In the genomic region with DNA sequence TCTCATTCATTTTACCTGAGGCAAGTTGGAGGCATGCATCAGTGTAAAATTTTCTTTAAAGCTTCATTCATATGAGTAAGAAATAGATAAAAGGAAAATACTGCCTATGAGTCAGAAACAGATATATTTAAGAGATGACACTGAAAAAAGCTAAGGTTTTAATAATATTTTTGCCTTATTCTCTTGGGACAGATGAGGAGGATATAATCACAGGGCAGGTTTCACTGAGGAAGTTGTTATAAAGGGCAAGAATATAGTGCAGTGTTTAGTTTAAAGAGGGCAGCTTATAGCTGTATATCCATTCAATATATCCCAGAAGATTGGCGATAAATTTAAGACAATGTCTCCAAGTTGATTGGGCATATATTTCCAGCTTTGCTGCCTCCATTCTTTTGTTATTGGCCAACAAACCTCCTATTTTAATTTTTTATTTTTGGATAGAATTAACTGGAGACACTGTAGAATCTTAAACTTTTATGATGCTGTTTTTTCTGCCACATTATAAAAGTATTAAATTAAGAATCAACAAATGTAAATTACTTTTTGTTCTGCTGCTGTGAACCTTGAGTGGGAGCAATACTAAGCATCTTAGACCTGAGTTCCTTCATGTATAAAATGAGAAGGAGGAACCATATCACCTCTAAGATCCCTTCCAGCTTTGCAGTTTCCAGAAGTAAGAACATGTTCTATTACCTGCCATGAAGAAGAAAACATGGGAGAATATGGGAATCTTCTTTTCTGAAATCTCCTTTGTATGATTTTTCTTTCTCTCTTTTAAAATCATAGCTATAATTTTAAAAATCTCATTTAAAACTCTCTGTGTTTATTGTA, we compare ENCODE assay signal across 13 cellular contexts.
DNase-seq lines count a peak whose midpoint lies in the region; ATAC-seq and TF ChIP-seq lines count a peak whose summit lies in the region.
"Had no signal": no experiment of that assay in that cellular context is flagged by ENCODE, and none has a peak within 500 bp of the region (broad histone marks: within the 10 kb centered on the region; RNA-seq: fewer than 3 reads in every experiment).

No MANE protein-coding gene starts in this region.

- no peak for TF ChIP-seq POLR2A in prostate gland (IDR thresholded peaks at IDR 0.05)

- ATAC-seq in GM18508 (IDR thresholded peaks at IDR 0.05; ENCODE audit: insufficient read depth, unreplicated experiment) (peak; percentile 1), GM21367 (IDR thresholded peaks at IDR 0.05; ENCODE audit: unreplicated experiment) (peak; percentile 20), HG02973 (IDR thresholded peaks at IDR 0.05; ENCODE audit: unreplicated experiment) (peak; percentile 14)
- no peak for ATAC-seq in activated naive CD8-positive, alpha-beta T cell treated with anti-CD3 and anti-CD28 coated beads, Interleukin-2, amount 50 U/mL, for 24 hours
- ATAC-seq: right cardiac atrium had no signal

- H3K9me3 ChIP-seq in prostate gland (no peaks in the 10 kb centered on the region), left ventricle myocardium inferior (replicated peaks) (peaks cover 10% of the 10 kb centered on the region)

- WGBS in prostate gland, result 93% methylated on average over 1 of the region's 1 CpG

- peak overlapping the region in 2 of 3 donors; percentile 18 to 65 for H3K27ac Mint-ChIP-seq in IgD-negative memory B cell
- no peak overlapping the region for H3K27ac Mint-ChIP-seq in activated naive CD8-positive, alpha-beta T cell treated with anti-CD3 and anti-CD28 coated beads, Interleukin-2, amount 50 U/mL, for 24 hours
- H3K27ac Mint-ChIP-seq: endodermal cell had no signal

- TF ChIP-seq CTCF in prostate gland (IDR thresholded peaks at IDR 0.05) (no peak), left ventricle myocardium inferior (IDR thresholded peaks at IDR 0.05; ENCODE audit: borderline replicate concordance) (no peak)

- H3K27me3 Mint-ChIP-seq in IgD-negative memory B cell, result no peaks in the 10 kb centered on the region
- no peaks in the 10 kb centered on the region for H3K27me3 Mint-ChIP-seq in activated naive CD8-positive, alpha-beta T cell treated with anti-CD3 and anti-CD28 coated beads, Interleukin-2, amount 50 U/mL, for 24 hours

- H3K27ac ChIP-seq in prostate gland, result no peak overlapping the region
- H3K27ac ChIP-seq in left ventricle myocardium inferior (replicated peaks), result no peak overlapping the region
- H3K27ac ChIP-seq: C4-2B had no signal

- H3K36me3 ChIP-seq in prostate gland (no peaks in the 10 kb centered on the region), left ventricle myocardium inferior (no peaks in the 10 kb centered on the region)

- DNase-seq in activated naive CD8-positive, alpha-beta T cell treated with anti-CD3 and anti-CD28 coated beads, Interleukin-2, amount 50 U/mL, for 24 hours, result no peak
- DNase-seq in CD1c-positive myeloid dendritic cell (ENCODE audit: extremely low spot score) (no peak), prostate gland (ENCODE audit: low spot score) (no peak), left ventricle myocardium inferior (no peak)
- DNase-seq: endodermal cell, hippocampal formation, NCI-H146, right cardiac atrium had no signal

- H3K4me1 Mint-ChIP-seq in IgD-negative memory B cell, result peaks cover 43 to 51% (median 48%) of the 10 kb centered on the region in 3 donors
- peaks cover 20% of the 10 kb centered on the region for H3K4me1 Mint-ChIP-seq in activated naive CD8-positive, alpha-beta T cell treated with anti-CD3 and anti-CD28 coated beads, Interleukin-2, amount 50 U/mL, for 24 hours

- no peaks in the 10 kb centered on the region for H3K9me3 Mint-ChIP-seq in IgD-negative memory B cell
- no peaks in the 10 kb centered on the region for H3K9me3 Mint-ChIP-seq in activated naive CD8-positive, alpha-beta T cell treated with anti-CD3 and anti-CD28 coated beads, Interleukin-2, amount 50 U/mL, for 24 hours
- H3K9me3 Mint-ChIP-seq: endodermal cell had no signal

- H3K4me3 Mint-ChIP-seq in IgD-negative memory B cell, result peak overlapping the region in 2 of 4 donors; percentile 63
- no peak overlapping the region for H3K4me3 Mint-ChIP-seq in activated naive CD8-positive, alpha-beta T cell treated with anti-CD3 and anti-CD28 coated beads, Interleukin-2, amount 50 U/mL, for 24 hours
- H3K4me3 Mint-ChIP-seq: endodermal cell had no signal

- no peaks in the 10 kb centered on the region for H3K27me3 ChIP-seq in prostate gland (replicated peaks; ENCODE audit: insufficient read depth)
- peaks cover 3% of the 10 kb centered on the region for H3K27me3 ChIP-seq in left ventricle myocardium inferior (ENCODE audit: low read depth)

- intact Hi-C loops in prostate gland (cut with DNase I), result no loop called here
- intact Hi-C loops in left ventricle myocardium inferior (cut with micrococcal nuclease), result no loop called here

- H3K4me1 ChIP-seq in prostate gland (replicated peaks) (no peaks in the 10 kb centered on the region), left ventricle myocardium inferior (no peaks in the 10 kb centered on the region)

- H3K4me3 ChIP-seq in prostate gland (no peak overlapping the region), left ventricle myocardium inferior (no peak overlapping the region)

- H3K36me3 Mint-ChIP-seq in IgD-negative memory B cell, result peaks cover 5% of the 10 kb centered on the region
- H3K36me3 Mint-ChIP-seq in activated naive CD8-positive, alpha-beta T cell treated with anti-CD3 and anti-CD28 coated beads, Interleukin-2, amount 50 U/mL, for 24 hours (ENCODE audit: low read depth), result no peaks in the 10 kb centered on the region
